ENCODE assay signal across 7 cellular contexts in the genomic region with DNA sequence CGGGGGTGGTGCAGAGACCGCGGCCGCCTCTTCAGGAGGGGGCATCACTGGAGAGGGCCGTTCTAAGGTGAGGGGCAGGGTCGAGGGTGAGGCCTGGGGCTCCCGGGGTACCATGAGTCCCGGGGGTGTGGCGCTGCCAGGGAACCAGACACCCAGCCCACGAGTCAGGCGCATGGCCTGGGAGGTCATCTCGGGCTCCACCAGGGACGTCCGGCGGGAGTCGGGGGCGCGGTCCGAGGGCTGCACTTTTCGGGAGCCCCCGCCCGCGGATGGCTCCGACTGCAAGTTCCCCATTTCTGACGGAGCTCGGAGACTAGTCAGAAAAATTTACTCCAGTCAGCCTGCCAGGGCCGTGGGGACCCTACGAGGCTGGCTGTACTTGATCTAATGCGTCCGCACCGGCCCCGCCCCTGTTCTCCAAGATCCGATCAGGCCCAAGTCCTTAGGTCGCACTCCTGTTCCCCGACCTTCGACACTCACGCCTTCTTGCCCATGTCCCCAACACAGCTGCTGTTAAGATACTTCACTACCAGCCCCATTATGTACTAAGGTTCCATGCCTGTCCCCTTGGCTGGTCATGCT. TPM values are rescaled to one million over a fixed set of nuclear protein-coding genes. Genes with fewer than 3 reads are reported as not detected.
A peak's percentile ranks its signal among the peaks of the same experiment; 100 is the strongest.
DNase-seq lines count a peak whose midpoint lies in the region; ATAC-seq, FAIRE-seq and TF ChIP-seq lines count a peak whose summit lies in the region.
"Had no signal": no experiment of that assay in that cellular context is flagged by ENCODE, and none has a peak within 500 bp of the region (broad histone marks: within the 10 kb centered on the region; RNA-seq: fewer than 3 reads in every experiment).

No MANE protein-coding gene starts in this region.

- POLR2A ChIA-PET in HEK293 (lab: Yijun Ruan, JAX): interaction anchor here (0.5 to 4.7 kb wide), 40 partner anchors 8 to 1053 kb away, joined by 3 to 223 read pairs (median 5); a partner anchor contains a TSS
- POLR2A ChIA-PET in GM12878 (lab: Charles Lee): interaction anchor here (1.1 to 1.4 kb wide), 2 partner anchors 12 to 15 kb away, joined by 3 to 5 read pairs; a partner anchor contains a TSS

- H3K9ac ChIP-seq in GM12878 (ENCODE audit: control insufficient read depth, insufficient read depth, low read length) (no peak overlapping the region), neural cell (ENCODE audit: low read length) (peak overlapping the region; percentile 100)

- H3F3A ChIP-seq in neural cell (ENCODE audit: insufficient read depth, low read length, poor library complexity, severe bottlenecking): no peaks in the 10 kb centered on the region

- H3K4me3 ChIP-seq in HEK293 (ENCODE audit: low read depth, low read length) (peak overlapping the region; percentile 12; the same call in 1 of the 2 replicates), GM12878 (peak overlapping the region; percentile 69), neural cell (ENCODE audit: low read length) (peak overlapping the region; percentile 98)

- in situ Hi-C loops in GM12878 (cut with MboI): no loop called here

- H3K79me2 ChIP-seq in GM12878 (ENCODE audit: control insufficient read depth, insufficient read depth, low read length): no peaks in the 10 kb centered on the region
- peaks cover 14% of the 10 kb centered on the region for H3K79me2 ChIP-seq in neural cell (replicated peaks; ENCODE audit: insufficient read depth, low read length)

- H2AFZ ChIP-seq in GM12878 (ENCODE audit: control insufficient read depth, low read depth, low read length) (no peak overlapping the region), neural cell (ENCODE audit: low read depth, low read length) (no peak overlapping the region)

- intact Hi-C loops in GM12878 (cut with micrococcal nuclease; ENCODE audit: unreplicated experiment): loop anchor here (5.0 kb wide), 1 partner anchor 155 kb away; no protein-coding TSS in a partner anchor

- CTCF ChIA-PET in HEK293 (lab: Yijun Ruan, JAX) (interaction anchor here (0.6 to 9.2 kb wide), 11 partner anchors 10 to 543 kb away, joined by 3 to 76 read pairs (median 4); a partner anchor contains a TSS), GM12878 (lab: Yijun Ruan, JAX) (interaction anchor here (1.3 to 2.4 kb wide), 3 partner anchors 13 to 544 kb away, joined by 3 to 14 read pairs (median 5); a partner anchor contains a TSS)

- H3K4me1 ChIP-seq in HEK293 (ENCODE audit: control insufficient read depth, insufficient read depth, low read length) (peaks cover 19% of the 10 kb centered on the region), GM12878 (ENCODE audit: control insufficient read depth, insufficient read depth, low read length) (peaks cover 12% of the 10 kb centered on the region)

- TF ChIP-seq CTCF in HEK293 (tag by site-specific recombination; IDR thresholded peaks at IDR 0.05) (no peak), GM12878 (IDR thresholded peaks at IDR 0.05 in 2 of 3, conservative IDR thresholded peaks at IDR 0.05 in 1 of 3; ENCODE audit: control insufficient read depth in 2 of 3, extremely low read depth in 1 of 3, insufficient read depth in 1 of 3, low read depth in 3 of 3, low read length in 3 of 3) (no peak), neural cell (IDR thresholded peaks at IDR 0.05; ENCODE audit: poor library complexity, severe bottlenecking) (no peak)

- RAD21 ChIA-PET in GM12878 (lab: Charles Lee; ENCODE audit: unreplicated experiment): interaction anchor here (0.6 to 1.3 kb wide), 3 partner anchors 13 to 302 kb away, joined by 3 to 5 read pairs (median 3); a partner anchor contains a TSS

- no peak for DNase-seq in GM12878 (ENCODE audit: low read depth, low spot score)
- no peak for DNase-seq in C1 segment of cervical spinal cord (lab: John Stamatoyannopoulos, UW)

- peak overlapping the region; percentile 84 for H3K4me2 ChIP-seq in GM12878 (ENCODE audit: control insufficient read depth, insufficient read depth)
- peak overlapping the region; percentile 32 for H3K4me2 ChIP-seq in neural cell (ENCODE audit: low read length)

- TF ChIP-seq RAD21 in GM12878 (IDR thresholded peaks at IDR 0.05; ENCODE audit: insufficient read depth, low read depth, low read length): no peak
- TF ChIP-seq RAD21 in neural cell (conservative IDR thresholded peaks at IDR 0.05): no peak

- BruUV-seq in GM12878 (replicated peaks; lab: Mats Ljungman, UMichigan): no TSS peak

- SMC1A ChIA-PET in GM12878 (lab: Charles Lee; ENCODE audit: uncharacterized antibody, unreplicated experiment): interaction anchor here (1.4 kb wide), 1 partner anchor 16 kb away, joined by 5 read pairs; a partner anchor contains a TSS

- TF ChIP-seq EP300 in GM12878 (IDR thresholded peaks at IDR 0.05; ENCODE audit: borderline replicate concordance in 1 of 2, control insufficient read depth in 1 of 2, low read depth in 2 of 2, low read length in 2 of 2): no peak
- TF ChIP-seq EP300 in neural cell (conservative IDR thresholded peaks at IDR 0.05; ENCODE audit: poor library complexity, severe bottlenecking): no peak

- ATAC-seq in GM12878: peak; percentile 15
- no peak for ATAC-seq in GM21515 (IDR thresholded peaks at IDR 0.05; ENCODE audit: unreplicated experiment)
- no peak for ATAC-seq in GM18858 (IDR thresholded peaks at IDR 0.05; ENCODE audit: unreplicated experiment)

- H3K36me3 ChIP-seq in HEK293 (ENCODE audit: control insufficient read depth in 2 of 2, insufficient read depth in 1 of 2, low read length in 2 of 2) (peaks cover 23 to 41% of the 10 kb centered on the region in 2 experiments), GM12878 (ENCODE audit: control insufficient read depth in 2 of 2, insufficient read depth in 2 of 2, low read length in 1 of 2) (peaks cover 5 to 7% of the 10 kb centered on the region in 2 experiments; a peak in 3 of 4 replicates), neural cell (ENCODE audit: insufficient read depth, low read length) (no peaks in the 10 kb centered on the region)

- H3K9me3 ChIP-seq in HEK293 (ENCODE audit: control insufficient read depth, insufficient read depth, low read depth, low read length) (no peaks in the 10 kb centered on the region), GM12878 (replicated peaks; ENCODE audit: control insufficient read depth, insufficient read depth, low read length) (no peaks in the 10 kb centered on the region), neural cell (ENCODE audit: low read length) (no peaks in the 10 kb centered on the region)

- peak; percentile 23; the same call in 1 of the 2 replicates for TF ChIP-seq POLR2A in GM12878 (IDR thresholded peaks at IDR 0.05; ENCODE audit: low read depth, low read length)

- H4K20me1 ChIP-seq in GM12878 (ENCODE audit: control insufficient read depth, insufficient read depth) (no peaks in the 10 kb centered on the region; the same call in 1 of the 2 replicates), neural cell (ENCODE audit: insufficient read depth) (no peaks in the 10 kb centered on the region)

- no peak for FAIRE-seq in GM12878 (lab: Jason Lieb, UNC)

- H3K27me3 ChIP-seq in GM12878 (replicated peaks in 1 of 2; ENCODE audit: control insufficient read depth in 2 of 2, insufficient read depth in 2 of 2, low read length in 1 of 2): no peaks in the 10 kb centered on the region; a peak in 1 of 4 replicates
- no peaks in the 10 kb centered on the region for H3K27me3 ChIP-seq in neural cell (ENCODE audit: insufficient read depth, low read depth, low read length)

- H3K9me2 ChIP-seq in neural cell (ENCODE audit: insufficient read depth, low read length): no peaks in the 10 kb centered on the region

- peak overlapping the region; percentile 63 for H3K27ac ChIP-seq in HEK293 (ENCODE audit: extremely low read depth, low read depth, low read length)
- no peak overlapping the region for H3K27ac ChIP-seq in GM12878 (ENCODE audit: control insufficient read depth, insufficient read depth)
- peak overlapping the region; percentile 100 for H3K27ac ChIP-seq in neural cell (ENCODE audit: low read length)

- WGBS in GM12878 (ENCODE audit: insufficient coverage, insufficient replicate concordance, low lambda C conversion rate, missing lambda C conversion rate): 23% methylated on average over 21 of the region's 37 CpGs

RNA-seq across cellular contexts. Expression of a gene that starts 0.8 kb away (rescaled TPM):
- not detected in 2 replicates for total RNA-seq in GM12878 (2013; cell fraction: nucleolus; rRNA removed)
- total RNA-seq in GM12878 (2014; rRNA removed) (not detected in 2 replicates), GM12878 (2014; rRNA removed; fragmentation: Illumina TruSeq; extraction: Trizol) (not detected in 2 replicates), GM12878 (2021) (not detected in 2 replicates)
- not detected for polyA plus RNA-seq in GM12878 (2011; ENCODE audit: low read depth)
- polyA plus RNA-seq in GM12878 (2011; rRNA removed) (not detected in 2 replicates), GM12878 (2014; fragmentation: Illumina TruSeq; extraction: Trizol) (not detected in 2 replicates), GM12878 (2014; fragmentation: Nextera tagmentation; extraction: Ambion mirVana) (not detected), GM12878 (2014; rRNA removed) (not detected in 2 replicates), GM12878 (2016; fragmentation: Nextera tagmentation; extraction: Ambion mirVana) (not detected), neural cell (0.21 and 0.28 TPM in 2 replicates)
- polyA plus RNA-seq in GM12878 (2011; cell fraction: cytosol; rRNA removed): not detected in 2 replicates
- polyA plus RNA-seq in GM12878 (2011; cell fraction: nucleus; rRNA removed): not detected in 2 replicates
- polyA plus RNA-seq in GM12878 (2012): 0.25 and 0.37 TPM in 2 replicates
- polyA minus RNA-seq in GM12878 (2011; rRNA and poly(A)+ RNA removed): not detected in 2 replicates
- polyA minus RNA-seq in GM12878 (2011; cell fraction: cytosol; rRNA and poly(A)+ RNA removed): not detected in 2 replicates
- polyA minus RNA-seq in GM12878 (2011; cell fraction: nucleus; rRNA and poly(A)+ RNA removed): not detected in 2 replicates
- 1.2 and 2.9 TPM in 2 replicates for polyA minus RNA-seq in neural cell
- total RNA-seq: subcutaneous adipose tissue had no signal

RNA-seq across cellular contexts. Expression of a gene that starts 1.4 kb away (rescaled TPM):
- total RNA-seq in GM12878 (2013; cell fraction: nucleolus; rRNA removed): 2.1 and 4.2 TPM in 2 replicates
- total RNA-seq in GM12878 (2014; rRNA removed): 0.05 TPM in 1 of 2 replicates, not detected in the other
- total RNA-seq in GM12878 (2014; rRNA removed; fragmentation: Illumina TruSeq; extraction: Trizol): 0.23 and 0.27 TPM in 2 replicates
- 1.2 and 1.5 TPM in 2 replicates for total RNA-seq in GM12878 (2021)
- 0.04 TPM for polyA plus RNA-seq in GM12878 (2011; ENCODE audit: low read depth)
- polyA plus RNA-seq in GM12878 (2011; rRNA removed): 0.61 and 0.79 TPM in 2 replicates
- 0.18 and 0.40 TPM in 2 replicates for polyA plus RNA-seq in GM12878 (2011; cell fraction: cytosol; rRNA removed)
- 4.8 and 6.4 TPM in 2 replicates for polyA plus RNA-seq in GM12878 (2011; cell fraction: nucleus; rRNA removed)
- 0.91 and 2.4 TPM in 2 replicates for polyA plus RNA-seq in GM12878 (2012)
- 0.11 and 0.24 TPM in 2 replicates for polyA plus RNA-seq in GM12878 (2014; fragmentation: Illumina TruSeq; extraction: Trizol)
- polyA plus RNA-seq in GM12878 (2014; fragmentation: Nextera tagmentation; extraction: Ambion mirVana): under 1 TPM; 0.09 to 0.32 TPM
- 0.31 and 0.88 TPM in 2 replicates for polyA plus RNA-seq in GM12878 (2014; rRNA removed)
- polyA plus RNA-seq in GM12878 (2016; fragmentation: Nextera tagmentation; extraction: Ambion mirVana): under 1 TPM in 1 of 2 experiments, not detected in 1; 0.47 TPM
- polyA minus RNA-seq in GM12878 (2011; rRNA and poly(A)+ RNA removed): 0.52 and 0.73 TPM in 2 replicates
- not detected in 2 replicates for polyA minus RNA-seq in GM12878 (2011; cell fraction: cytosol; rRNA and poly(A)+ RNA removed)
- 1.1 and 2.0 TPM in 2 replicates for polyA minus RNA-seq in GM12878 (2011; cell fraction: nucleus; rRNA and poly(A)+ RNA removed)
- polyA plus RNA-seq in neural cell: 4.9 and 13.7 TPM in 2 replicates
- 6.3 TPM in 2 replicates for polyA minus RNA-seq in neural cell

RNA-seq across cellular contexts. Expression of a gene that starts 12.7 kb away (rescaled TPM):
- total RNA-seq in GM12878 (2013; cell fraction: nucleolus; rRNA removed): 69.3 and 72.2 TPM in 2 replicates
- total RNA-seq in GM12878 (2014; rRNA removed) (294 and 336 TPM in 2 replicates), GM12878 (2014; rRNA removed; fragmentation: Illumina TruSeq; extraction: Trizol) (164 and 180 TPM in 2 replicates), GM12878 (2021) (180 and 189 TPM in 2 replicates)
- 83.0 TPM for polyA plus RNA-seq in GM12878 (2011; ENCODE audit: low read depth)
- polyA plus RNA-seq in GM12878 (2011; rRNA removed) (235 and 409 TPM in 2 replicates), GM12878 (2014; fragmentation: Illumina TruSeq; extraction: Trizol) (184 and 210 TPM in 2 replicates), GM12878 (2014; fragmentation: Nextera tagmentation; extraction: Ambion mirVana) (10 to 100 TPM; 81.2 to 99.0 TPM), GM12878 (2014; rRNA removed) (329 and 346 TPM in 2 replicates), GM12878 (2016; fragmentation: Nextera tagmentation; extraction: Ambion mirVana) (100 to 1,000 TPM; 327 to 341 TPM), neural cell (334 and 380 TPM in 2 replicates)
- 430 and 613 TPM in 2 replicates for polyA plus RNA-seq in GM12878 (2011; cell fraction: cytosol; rRNA removed)
- polyA plus RNA-seq in GM12878 (2011; cell fraction: nucleus; rRNA removed): 204 and 265 TPM in 2 replicates
- polyA plus RNA-seq in GM12878 (2012): 160 and 165 TPM in 2 replicates
- polyA minus RNA-seq in GM12878 (2011; rRNA and poly(A)+ RNA removed): 244 and 321 TPM in 2 replicates
- polyA minus RNA-seq in GM12878 (2011; cell fraction: cytosol; rRNA and poly(A)+ RNA removed): 59.7 and 83.7 TPM in 2 replicates
- 42.4 and 72.0 TPM in 2 replicates for polyA minus RNA-seq in GM12878 (2011; cell fraction: nucleus; rRNA and poly(A)+ RNA removed)
- polyA minus RNA-seq in neural cell: 154 and 160 TPM in 2 replicates

RNA-seq across cellular contexts. Expression of a gene that starts 15.8 kb away (rescaled TPM):
- 25.4 and 31.4 TPM in 2 replicates for total RNA-seq in GM12878 (2013; cell fraction: nucleolus; rRNA removed)
- total RNA-seq in GM12878 (2014; rRNA removed) (9.8 and 10.2 TPM in 2 replicates), GM12878 (2014; rRNA removed; fragmentation: Illumina TruSeq; extraction: Trizol) (6.8 and 7.0 TPM in 2 replicates), GM12878 (2021) (11.2 and 14.2 TPM in 2 replicates)
- polyA plus RNA-seq in GM12878 (2011; ENCODE audit: low read depth): 5.0 TPM
- polyA plus RNA-seq in GM12878 (2011; rRNA removed) (4.5 and 8.8 TPM in 2 replicates), GM12878 (2014; fragmentation: Illumina TruSeq; extraction: Trizol) (1.7 and 3.5 TPM in 2 replicates), GM12878 (2014; fragmentation: Nextera tagmentation; extraction: Ambion mirVana) (1 to 10 TPM; 1.4 to 2.3 TPM), GM12878 (2014; rRNA removed) (17.1 and 23.5 TPM in 2 replicates), GM12878 (2016; fragmentation: Nextera tagmentation; extraction: Ambion mirVana) (10 to 100 TPM; 13.5 to 17.2 TPM), neural cell (57.0 and 79.3 TPM in 2 replicates)
- 13.9 and 19.4 TPM in 2 replicates for polyA plus RNA-seq in GM12878 (2011; cell fraction: cytosol; rRNA removed)
- 33.4 and 38.9 TPM in 2 replicates for polyA plus RNA-seq in GM12878 (2011; cell fraction: nucleus; rRNA removed)
- 14.4 and 15.0 TPM in 2 replicates for polyA plus RNA-seq in GM12878 (2012)
- 4.2 and 10.1 TPM in 2 replicates for polyA minus RNA-seq in GM12878 (2011; rRNA and poly(A)+ RNA removed)
- polyA minus RNA-seq in GM12878 (2011; cell fraction: cytosol; rRNA and poly(A)+ RNA removed): 7.9 and 8.8 TPM in 2 replicates
- polyA minus RNA-seq in GM12878 (2011; cell fraction: nucleus; rRNA and poly(A)+ RNA removed): 6.8 and 10.3 TPM in 2 replicates
- polyA minus RNA-seq in neural cell: 24.4 and 29.5 TPM in 2 replicates

RNA-seq across cellular contexts. Expression of a gene that starts 39.0 kb away (rescaled TPM):
- 3.5 and 4.8 TPM in 2 replicates for total RNA-seq in GM12878 (2013; cell fraction: nucleolus; rRNA removed)
- total RNA-seq in GM12878 (2014; rRNA removed) (4.8 and 5.7 TPM in 2 replicates), GM12878 (2014; rRNA removed; fragmentation: Illumina TruSeq; extraction: Trizol) (2.0 and 2.8 TPM in 2 replicates), GM12878 (2021) (5.9 TPM in 2 replicates)
- 1.2 TPM for polyA plus RNA-seq in GM12878 (2011; ENCODE audit: low read depth)
- polyA plus RNA-seq in GM12878 (2011; rRNA removed) (0.04 and 0.24 TPM in 2 replicates), GM12878 (2014; fragmentation: Illumina TruSeq; extraction: Trizol) (4.2 and 5.5 TPM in 2 replicates), GM12878 (2014; fragmentation: Nextera tagmentation; extraction: Ambion mirVana) (under 1 TPM; 0.26 to 0.55 TPM), GM12878 (2014; rRNA removed) (6.6 and 7.4 TPM in 2 replicates), GM12878 (2016; fragmentation: Nextera tagmentation; extraction: Ambion mirVana) (1 to 10 TPM; 2.4 to 3.8 TPM), neural cell (not detected in 2 replicates)
- 0.22 and 0.30 TPM in 2 replicates for polyA plus RNA-seq in GM12878 (2011; cell fraction: cytosol; rRNA removed)
- polyA plus RNA-seq in GM12878 (2011; cell fraction: nucleus; rRNA removed): 0.38 and 0.55 TPM in 2 replicates
- 2.5 and 2.6 TPM in 2 replicates for polyA plus RNA-seq in GM12878 (2012)
- 0.21 TPM in 1 of 2 replicates, not detected in the other for polyA minus RNA-seq in GM12878 (2011; rRNA and poly(A)+ RNA removed)
- polyA minus RNA-seq in GM12878 (2011; cell fraction: cytosol; rRNA and poly(A)+ RNA removed): not detected in 2 replicates
- polyA minus RNA-seq in GM12878 (2011; cell fraction: nucleus; rRNA and poly(A)+ RNA removed): 0.12 TPM in 1 of 2 replicates, not detected in the other
- not detected in 2 replicates for polyA minus RNA-seq in neural cell

Comparison
In these comparisons a context has a peak if more than half of its experiments do, and no peak if none do; other contexts are left out.
1. H3K4me3 ChIP-seq: peak in every context shown above with its lines; median percentile 98 in neural cell; 69 in GM12878; 12 in HEK293.